10 cellular contexts compared by ENCODE assay signal in genomic region chr13:42380420-42381164, GRCh38.
DNase-seq lines count a peak whose midpoint lies in the region; ATAC-seq and TF ChIP-seq lines count a peak whose summit lies in the region.
"Had no signal": no experiment of that assay in that cellular context is flagged by ENCODE, and none has a peak within 500 bp of the region (broad histone marks: within the 10 kb centered on the region; RNA-seq: fewer than 3 reads in every experiment).

No MANE protein-coding gene starts in this region.

- H3K9ac ChIP-seq in KMS-11 (no peak overlapping the region), neuronal stem cell (ENCODE audit: low read depth, low read length, poor library complexity) (no peak overlapping the region)

- no peak overlapping the region for H2BK5ac ChIP-seq in neuronal stem cell (ENCODE audit: low read length)

- intact Hi-C loops in activated CD4-positive, alpha-beta T cell treated with anti-CD3 and anti-CD28 coated beads, Interleukin-2, amount 10 ng/mL, durations not matched to agents 24 days and 14 days (cut with micrococcal nuclease) = no loop called here
- intact Hi-C loops in breast epithelium (cut with DNase I; ENCODE audit: low total_unique reads) = no loop called here

- DNase-seq in activated CD4-positive, alpha-beta T cell treated with anti-CD3 and anti-CD28 coated beads, Interleukin-2, amount 10 ng/mL, durations not matched to agents 24 days and 14 days = peak; percentile 66
- no peak for DNase-seq in activated CD4-positive, alpha-beta T cell treated with anti-CD3 and anti-CD28 coated beads, Interleukin-2, amount 50 U/mL, for 1 hour
- DNase-seq in neuronal stem cell (ENCODE audit: low spot score) = no peak
- DNase-seq in NCI-H524 (lab: John Stamatoyannopoulos, UW) = no peak
- no peak for DNase-seq in breast epithelium (ENCODE audit: low spot score in 2 of 2)
- no peak for DNase-seq in T-helper 9 cell
- DNase-seq: H7, small intestine had no signal

- peak overlapping the region; percentile 84 for H3K27ac Mint-ChIP-seq in activated CD4-positive, alpha-beta T cell treated with anti-CD3 and anti-CD28 coated beads, Interleukin-2, amount 10 ng/mL, durations not matched to agents 24 days and 14 days

- no peaks in the 10 kb centered on the region for H3K79me1 ChIP-seq in neuronal stem cell (ENCODE audit: low read depth, low read length)

- no peaks in the 10 kb centered on the region for H3K79me2 ChIP-seq in KMS-11 (ENCODE audit: insufficient read depth, low read depth)

- no CpG with 5 or more reads among the region's 12 CpGs for WGBS in neuronal stem cell (ENCODE audit: extremely low coverage in 2 of 2, insufficient read length in 2 of 2, insufficient replicate concordance in 1 of 2), 2 donors

- no peaks in the 10 kb centered on the region for H3K36me3 ChIP-seq in KMS-11 (ENCODE audit: insufficient read depth)
- no peaks in the 10 kb centered on the region for H3K36me3 ChIP-seq in neuronal stem cell (replicated peaks in 1 of 2; ENCODE audit: control insufficient read depth in 2 of 2, insufficient read depth in 2 of 2, low read length in 2 of 2)
- H3K36me3 ChIP-seq in breast epithelium = no peaks in the 10 kb centered on the region

- H2AFZ ChIP-seq in KMS-11 (ENCODE audit: low read depth) = no peak overlapping the region
- H2AFZ ChIP-seq in neuronal stem cell (ENCODE audit: low read length) = no peak overlapping the region

- H3K4me3 ChIP-seq in KMS-11 (IDR thresholded peaks at IDR 0.05; ENCODE audit: insufficient read depth, low read depth, low read length) = no peak overlapping the region
- H3K4me3 ChIP-seq in neuronal stem cell (ENCODE audit: low read length in 2 of 2) = peak overlapping the region in 1 of 2 donors; percentile 40
- no peak overlapping the region for H3K4me3 ChIP-seq in breast epithelium

- peak overlapping the region; percentile 11; the same call in 1 of the 2 replicates for H3K27ac ChIP-seq in KMS-11
- no peak overlapping the region for H3K27ac ChIP-seq in neuronal stem cell (replicated peaks; ENCODE audit: low read length)
- no peak overlapping the region for H3K27ac ChIP-seq in breast epithelium

- H2AK5ac ChIP-seq in neuronal stem cell (ENCODE audit: low read depth, low read length) = no peak overlapping the region

- peaks cover 0 to 5% of the 10 kb centered on the region in 2 donors for H3K9me3 ChIP-seq in neuronal stem cell (replicated peaks in 1 of 2; ENCODE audit: control insufficient read depth in 2 of 2, insufficient read depth in 1 of 2, low read depth in 1 of 2, low read length in 2 of 2)
- no peaks in the 10 kb centered on the region for H3K9me3 ChIP-seq in breast epithelium

- H4K91ac ChIP-seq in neuronal stem cell (ENCODE audit: low read depth, low read length, poor library complexity) = no peak overlapping the region

- H3K9me3 Mint-ChIP-seq in activated CD4-positive, alpha-beta T cell treated with anti-CD3 and anti-CD28 coated beads, Interleukin-2, amount 10 ng/mL, durations not matched to agents 24 days and 14 days = peaks cover 17% of the 10 kb centered on the region

- H3K4me1 Mint-ChIP-seq in activated CD4-positive, alpha-beta T cell treated with anti-CD3 and anti-CD28 coated beads, Interleukin-2, amount 10 ng/mL, durations not matched to agents 24 days and 14 days = peaks cover 65% of the 10 kb centered on the region

- no peak overlapping the region for H3K14ac ChIP-seq in neuronal stem cell (ENCODE audit: low read length)

- H3K27me3 ChIP-seq in KMS-11 (ENCODE audit: insufficient read depth, low read depth) (no peaks in the 10 kb centered on the region), neuronal stem cell (ENCODE audit: control insufficient read depth in 3 of 3, insufficient read depth in 3 of 3, low read depth in 1 of 3, low read length in 3 of 3) (no peaks in the 10 kb centered on the region), breast epithelium (no peaks in the 10 kb centered on the region)

- H2BK120ac ChIP-seq in neuronal stem cell (ENCODE audit: low read depth, low read length) = no peak overlapping the region

- H4K20me1 ChIP-seq in KMS-11 (ENCODE audit: insufficient read depth) = no peaks in the 10 kb centered on the region

- H3K18ac ChIP-seq in neuronal stem cell (ENCODE audit: low read length) = peak overlapping the region; percentile 67

- no peak overlapping the region for H3K23ac ChIP-seq in neuronal stem cell (ENCODE audit: low read depth, low read length, poor library complexity)

- no peak for TF ChIP-seq POLR2A in breast epithelium (IDR thresholded peaks at IDR 0.05)

- peaks cover 43% of the 10 kb centered on the region for H3K4me1 ChIP-seq in KMS-11 (ENCODE audit: low read depth, poor library complexity, severe bottlenecking)
- H3K4me1 ChIP-seq in neuronal stem cell (ENCODE audit: control insufficient read depth in 2 of 2, insufficient read depth in 1 of 2, low read depth in 1 of 2, low read length in 2 of 2) = no peaks in the 10 kb centered on the region
- H3K4me1 ChIP-seq in breast epithelium = no peaks in the 10 kb centered on the region

- peak overlapping the region; percentile 60 for H3K4me3 Mint-ChIP-seq in activated CD4-positive, alpha-beta T cell treated with anti-CD3 and anti-CD28 coated beads, Interleukin-2, amount 10 ng/mL, durations not matched to agents 24 days and 14 days

- no peak overlapping the region for H2BK12ac ChIP-seq in neuronal stem cell (ENCODE audit: low read length)

- H2BK15ac ChIP-seq in neuronal stem cell (ENCODE audit: low read length) = no peak overlapping the region

- TF ChIP-seq CTCF in KMS-11 (conservative IDR thresholded peaks at IDR 0.05; ENCODE audit: low read depth, low read length) (no peak), breast epithelium (IDR thresholded peaks at IDR 0.05) (no peak)

- no peak overlapping the region for H4K8ac ChIP-seq in neuronal stem cell (ENCODE audit: low read depth, low read length)

- peak; percentile 43 for ATAC-seq in HG02610 (IDR thresholded peaks at IDR 0.05; ENCODE audit: unreplicated experiment)

- H3K4me2 ChIP-seq in KMS-11 = peak overlapping the region; percentile 31; the same call in 1 of the 2 replicates
- no peak overlapping the region for H3K4me2 ChIP-seq in neuronal stem cell (ENCODE audit: insufficient read depth, low read length, poor library complexity, severe bottlenecking)

- no peaks in the 10 kb centered on the region for H3K27me3 Mint-ChIP-seq in activated CD4-positive, alpha-beta T cell treated with anti-CD3 and anti-CD28 coated beads, Interleukin-2, amount 10 ng/mL, durations not matched to agents 24 days and 14 days

- no peak overlapping the region for H3K4ac ChIP-seq in neuronal stem cell (ENCODE audit: low read length)

- peaks cover 5% of the 10 kb centered on the region for H3K36me3 Mint-ChIP-seq in activated CD4-positive, alpha-beta T cell treated with anti-CD3 and anti-CD28 coated beads, Interleukin-2, amount 10 ng/mL, durations not matched to agents 24 days and 14 days (ENCODE audit: low read depth)
